Comparison of ENCODE assay signal across 32 cellular contexts in genomic region chr7:23768022-23768421, GRCh38. TPM values are rescaled to one million over a fixed set of nuclear protein-coding genes. Genes with fewer than 3 reads are reported as not detected.
"Had no signal": no experiment of that assay in that cellular context is flagged by ENCODE, and none has a peak within 500 bp of the region (broad histone marks: within the 10 kb centered on the region; RNA-seq: fewer than 3 reads in every experiment).

No MANE protein-coding gene starts in this region.

- H3K27me3 ChIP-seq: ascending aorta, body of pancreas, brain microvascular endothelial cell, breast epithelium, cardiac muscle cell had no signal

- H3K4me1 ChIP-seq: ascending aorta, body of pancreas, breast epithelium had no signal

- ATAC-seq: activated naive CD4-positive, alpha-beta T cell treated with anti-CD3 and anti-CD28 coated beads, Interleukin-2, amount 50 U/mL, for 72 hours; activated naive CD8-positive, alpha-beta T cell treated with anti-CD3 and anti-CD28 coated beads, Interleukin-2, amount 50 U/mL, for 24 hours; activated T-cell treated with anti-CD3 and anti-CD28 coated beads, Interleukin-2, amount 50 U/mL, for 4 hours; activated T-cell treated with anti-CD3 and anti-CD28 coated beads, Interleukin-2, amount 50 U/mL, for 72 hours; activated T-helper 17 cell treated with anti-CD3 and anti-CD28 coated beads, Interleukin-2, amount 50 U/mL, for 72 hours; body of pancreas had no signal

- H3K27ac ChIP-seq: ascending aorta, body of pancreas, brain microvascular endothelial cell, breast epithelium, cardiac muscle cell had no signal

- H3K36me3 ChIP-seq: ascending aorta, brain microvascular endothelial cell, breast epithelium, cardiac muscle cell had no signal

- DNase-seq: activated effector memory CD4-positive, alpha-beta T cell treated with anti-CD3 and anti-CD28 coated beads, Interleukin-2, amount 50 U/mL, for 16 hours; activated effector memory CD4-positive, alpha-beta T cell treated with Interleukin-2 at 50 U/mL for 16 hours; activated gamma-delta T cell; activated gamma-delta T cell treated with Interleukin-2 at 50 U/mL for 16 hours; activated naive CD4-positive, alpha-beta T cell; activated naive CD4-positive, alpha-beta T cell treated with anti-CD3 and anti-CD28 coated beads for 36 hours; activated naive CD4-positive, alpha-beta T cell treated with anti-CD3 and anti-CD28 coated beads, Interleukin-2, amount 10 ng/mL, durations not matched to agents 7 days and 5 days; activated naive CD4-positive, alpha-beta T cell treated with anti-CD3 and anti-CD28 coated beads, Interleukin-2, amount 50 U/mL, for 16 hours; activated naive CD4-positive, alpha-beta T cell treated with Interleukin-2 at 50 U/mL for 16 hours; activated naive CD8-positive, alpha-beta T cell treated with anti-CD3 and anti-CD28 coated beads for 36 hours; activated naive CD8-positive, alpha-beta T cell treated with anti-CD3 and anti-CD28 coated beads, Interleukin-2, amount 10 ng/mL, durations not matched to agents 7 days and 5 days; activated naive CD8-positive, alpha-beta T cell treated with anti-CD3 and anti-CD28 coated beads, Interleukin-2, amount 50 U/mL, for 24 hours; activated T-cell treated with anti-CD3 and anti-CD28 coated beads, Interleukin-2, amount 50 U/mL, for 1 hour; activated T-cell treated with anti-CD3 and anti-CD28 coated beads, Interleukin-2, amount 50 U/mL, for 24 hours; activated T-cell treated with anti-CD3 and anti-CD28 coated beads, Interleukin-2, amount 50 U/mL, for 4 hours; activated T-cell treated with anti-CD3 and anti-CD28 coated beads, Interleukin-2, amount 50 U/mL, for 48 hours; activated T-cell treated with anti-CD3 and anti-CD28 coated beads, Interleukin-2, amount 50 U/mL, for 72 hours; amniotic stem cell; amygdala; anterior cingulate cortex; aorta; body of pancreas; brain microvascular endothelial cell; caudate nucleus; central memory CD4-positive, alpha-beta T cell; cerebellar nuclear complex had no signal

- H3K4me3 ChIP-seq: ascending aorta, body of pancreas, breast epithelium, cardiac muscle cell had no signal

- H3K9me3 ChIP-seq: ascending aorta, body of pancreas, breast epithelium had no signal

RNA-seq across cellular contexts. Expression of gene STK31, which starts 58.0 kb away (rescaled TPM):
- total RNA-seq: activated naive CD4-positive, alpha-beta T cell treated with anti-CD3 and anti-CD28 coated beads for 36 hours; activated naive CD8-positive, alpha-beta T cell treated with anti-CD3 and anti-CD28 coated beads for 36 hours; activated T-helper 1 cell treated with anti-CD3 and anti-CD28 coated beads, Interleukin-12 subunit alpha, Interleukin-12 subunit beta, Interleukin-2, Interleukin-4 antibody, amounts not matched to agents 30 ng/mL and 10 ng/mL and 1 ng/mL, durations not matched to agents 14 hours and 24 hours and 36 hours had no signal
